ENCODE assay signal across 22 cellular contexts in genomic region chr3:16462679-16463078, GRCh38. TPM values are rescaled to one million over a fixed set of nuclear protein-coding genes. Genes with fewer than 3 reads are reported as not detected.
DNase-seq lines count a peak whose midpoint lies in the region; ATAC-seq and TF ChIP-seq lines count a peak whose summit lies in the region.
"Had no signal": no experiment of that assay in that cellular context is flagged by ENCODE, and none has a peak within 500 bp of the region (broad histone marks: within the 10 kb centered on the region; RNA-seq: fewer than 3 reads in every experiment).

No MANE protein-coding gene starts in this region.

- H3K36me3 Mint-ChIP-seq in activated naive CD4-positive, alpha-beta T cell treated with anti-CD3 and anti-CD28 coated beads, Interleukin-2, amount 10 ng/mL, durations not matched to agents 7 days and 5 days = peaks cover 38% of the 10 kb centered on the region
- H3K36me3 Mint-ChIP-seq in T-cell = peaks cover 28% of the 10 kb centered on the region

- CTCF ChIA-PET in activated naive CD4-positive, alpha-beta T cell treated with anti-CD3 and anti-CD28 coated beads, Interleukin-2, amount 10 ng/mL, durations not matched to agents 7 days and 5 days (lab: Charles Lee) = no interaction called here
- CTCF ChIA-PET in T-cell (lab: Charles Lee) = interaction anchor here in 1 of 2 donors (0.8 to 1.5 kb wide), 2 partner anchors 18 to 41 kb away, joined by 3 to 4 read pairs; no protein-coding TSS in a partner anchor

- POLR2A ChIA-PET in T-cell (lab: Charles Lee) = interaction anchor here in 1 of 2 donors (0.7 to 0.9 kb wide), 3 partner anchors 46 to 172 kb away, joined by 3 read pairs; no protein-coding TSS in a partner anchor

- peak overlapping the region in 2 of 3 donors; percentile 67 to 71 for H3K27ac ChIP-seq in thyroid gland
- H3K27ac ChIP-seq: GM23248, left lung had no signal

- H3K36me3 ChIP-seq in thyroid gland = no peaks in the 10 kb centered on the region
- H3K36me3 ChIP-seq: left lung had no signal

- no peak for TF ChIP-seq POLR2A in thyroid gland (IDR thresholded peaks at IDR 0.05)

- no peaks in the 10 kb centered on the region for H3K27me3 ChIP-seq in thyroid gland
- H3K27me3 ChIP-seq: left lung had no signal

- peak overlapping the region; percentile 5 for H3K4me3 Mint-ChIP-seq in activated naive CD4-positive, alpha-beta T cell treated with anti-CD3 and anti-CD28 coated beads, Interleukin-2, amount 10 ng/mL, durations not matched to agents 7 days and 5 days
- H3K4me3 Mint-ChIP-seq in T-cell = peak overlapping the region in 1 of 3 donors; percentile 38
- H3K4me3 Mint-ChIP-seq: brain had no signal

- peak; percentile 40 for DNase-seq in activated naive CD4-positive, alpha-beta T cell treated with anti-CD3 and anti-CD28 coated beads, Interleukin-2, amount 10 ng/mL, durations not matched to agents 7 days and 5 days
- no peak for DNase-seq in activated naive CD4-positive, alpha-beta T cell (lab: John Stamatoyannopoulos, UW)
- DNase-seq in T-cell = peak in 6 of 34 experiments; percentile 10 to 29 (median 18)
- peak; percentile 17 for DNase-seq in effector CD4-positive, alpha-beta T cell
- no peak for DNase-seq in thyroid gland
- DNase-seq in activated effector memory CD4-positive, alpha-beta T cell treated with anti-CD3 and anti-CD28 coated beads, Interleukin-2, amount 50 U/mL, for 16 hours = no peak
- DNase-seq: activated gamma-delta T cell treated with Interleukin-2 at 50 U/mL for 16 hours, Calu3, erythroblast, GM23248, left lung, mucosa of descending colon, NCI-H1048, NCI-H69, occipital lobe, OCI-M1, substantia nigra had no signal

- intact Hi-C loops in thyroid gland (cut with DNase I) = no loop called here

- H3K9me3 ChIP-seq in thyroid gland = no peaks in the 10 kb centered on the region
- H3K9me3 ChIP-seq: left lung, mucosa of descending colon had no signal

- H3K27ac Mint-ChIP-seq in activated naive CD4-positive, alpha-beta T cell treated with anti-CD3 and anti-CD28 coated beads, Interleukin-2, amount 10 ng/mL, durations not matched to agents 7 days and 5 days = peak overlapping the region; percentile 84
- peak overlapping the region; percentile 72 to 78 for H3K27ac Mint-ChIP-seq in T-cell
- H3K27ac Mint-ChIP-seq: brain had no signal

- H3K4me3 ChIP-seq in thyroid gland (replicated peaks in 1 of 3) = no peak overlapping the region
- H3K4me3 ChIP-seq: GM23248, K562, left lung, mucosa of descending colon had no signal

- peaks cover 32 to 54% of the 10 kb centered on the region in 2 donors for H3K4me1 ChIP-seq in thyroid gland

- WGBS in thyroid gland, 2 donors = 84 to 88% methylated on average over 5 of the region's 5 CpGs

- H3K4me1 Mint-ChIP-seq in activated naive CD4-positive, alpha-beta T cell treated with anti-CD3 and anti-CD28 coated beads, Interleukin-2, amount 10 ng/mL, durations not matched to agents 7 days and 5 days = peaks cover 47% of the 10 kb centered on the region
- H3K4me1 Mint-ChIP-seq in T-cell = peaks cover 47 to 63% (median 58%) of the 10 kb centered on the region in 3 donors

- H3K9me3 Mint-ChIP-seq in activated naive CD4-positive, alpha-beta T cell treated with anti-CD3 and anti-CD28 coated beads, Interleukin-2, amount 10 ng/mL, durations not matched to agents 7 days and 5 days = no peaks in the 10 kb centered on the region
- H3K9me3 Mint-ChIP-seq in T-cell = no peaks in the 10 kb centered on the region

- H3K27me3 Mint-ChIP-seq in activated naive CD4-positive, alpha-beta T cell treated with anti-CD3 and anti-CD28 coated beads, Interleukin-2, amount 10 ng/mL, durations not matched to agents 7 days and 5 days = no peaks in the 10 kb centered on the region
- no peaks in the 10 kb centered on the region for H3K27me3 Mint-ChIP-seq in T-cell

- peak; percentile 64 to 87 (median 84) for ATAC-seq in T-cell (replicated peaks in 1 of 4)
- no peak for ATAC-seq in HG02798 (IDR thresholded peaks at IDR 0.05; ENCODE audit: poor library complexity, unreplicated experiment)
- no peak for ATAC-seq in GM18511 (IDR thresholded peaks at IDR 0.05; ENCODE audit: unreplicated experiment)
- ATAC-seq: K562, left lung, mucosa of descending colon, sciatic nerve had no signal

- TF ChIP-seq CTCF in thyroid gland (IDR thresholded peaks at IDR 0.05) = no peak

RNA-seq across cellular contexts. Expression of gene RFTN1, which starts 50.8 kb away (rescaled TPM):
- total RNA-seq in T-cell (10 to 100 TPM; 55.5 to 73.4 (median 70.7) TPM), thyroid gland (100 to 1,000 TPM; 110 to 239 (median 153) TPM)

Comparison
In these comparisons a context has a peak if more than half of its experiments do, and no peak if none do; other contexts are left out.
1. DNase-seq: peak in activated naive CD4-positive, alpha-beta T cell treated with anti-CD3 and anti-CD28 coated beads, Interleukin-2, amount 10 ng/mL, durations not matched to agents 7 days and 5 days (single experiment) and effector CD4-positive, alpha-beta T cell (single experiment); none in activated naive CD4-positive, alpha-beta T cell (0 of 4), thyroid gland (0 of 2) and activated effector memory CD4-positive, alpha-beta T cell treated with anti-CD3 and anti-CD28 coated beads, Interleukin-2, amount 50 U/mL, for 16 hours (single experiment).
2. ATAC-seq: peak in T-cell (4 of 4); none in HG02798 (single experiment) and GM18511 (single experiment).